ENCODE assay signal across 1 cellular context in genomic region chr1:1511533-1512285, GRCh38.
TF ChIP-seq lines count a peak whose summit lies in the region.

TSS of gene ATAD3A (plus strand) at chr1:1512162. CDS start at chr1:1512269, 107 bp downstream.

TF ChIP-seq in K562, 482 proteins besides CTCF, POLR2A, EP300 and RAD21 (continued from another document and continues in another):
- TF ChIP-seq ZBTB2 (IDR thresholded peaks at IDR 0.05) = peak; percentile 93
- no peak for TF ChIP-seq ZNF217 (CRISPR knock-in tag; IDR thresholded peaks at IDR 0.05)
- TF ChIP-seq BCL6 (CRISPR knock-in tag; IDR thresholded peaks at IDR 0.05) = no peak
- TF ChIP-seq MYC (IDR thresholded peaks at IDR 0.05; ENCODE audit: low read depth, low read length) = peak; percentile 87
- peak; percentile 82; the same call in 1 of the 2 replicates for TF ChIP-seq MYC (CRISPR knock-in tag; IDR thresholded peaks at IDR 0.05; ENCODE audit: borderline replicate concordance, low read depth)
- TF ChIP-seq PHF8 (IDR thresholded peaks at IDR 0.05; ENCODE audit: borderline replicate concordance, low read length) = peak; percentile 92
- TF ChIP-seq MCM2 (IDR thresholded peaks at IDR 0.05; ENCODE audit: low read depth) = no peak
- TF ChIP-seq MCM3 (IDR thresholded peaks at IDR 0.05) = no peak
- peak; percentile 39; the same call in 1 of the 2 replicates for TF ChIP-seq BHLHE40 (IDR thresholded peaks at IDR 0.05; ENCODE audit: low read length)
- peak in 1 of 2 experiments; percentile 64; a peak in 2 of 4 replicates for TF ChIP-seq TRIM24 (IDR thresholded peaks at IDR 0.05)
- TF ChIP-seq STAT5B (CRISPR knock-in tag; IDR thresholded peaks at IDR 0.05) = no peak
- TF ChIP-seq PATZ1 (CRISPR knock-in tag; IDR thresholded peaks at IDR 0.05; ENCODE audit: borderline replicate concordance) = no peak
- peak; percentile 96 to 98 for TF ChIP-seq MNT (conservative IDR thresholded peaks at IDR 0.05)
- no peak for TF ChIP-seq THRAP3 (IDR thresholded peaks at IDR 0.05; ENCODE audit: borderline replicate concordance)
- 0 out of 2 replicates have a peak, but pooled peaks have one; percentile 78 for TF ChIP-seq SREBF2 (CRISPR knock-in tag; IDR thresholded peaks at IDR 0.05)
- no peak for TF ChIP-seq SMARCA5 (IDR thresholded peaks at IDR 0.05)
- peak; percentile 72; the same call in 1 of the 2 replicates for TF ChIP-seq HLTF (IDR thresholded peaks at IDR 0.05)
- peak; percentile 63; the same call in 1 of the 2 replicates for TF ChIP-seq KDM2B (CRISPR knock-in tag; IDR thresholded peaks at IDR 0.05)
- peak; percentile 66; the same call in 1 of the 2 replicates for TF ChIP-seq KLF1 (tag; IDR thresholded peaks at IDR 0.05)
- TF ChIP-seq SNRNP70 (optimal IDR thresholded peaks at IDR 0.05; ENCODE audit: low read depth, low read length) = no peak
- TF ChIP-seq MEIS2 (IDR thresholded peaks at IDR 0.05; ENCODE audit: partially characterized antibody) = peak; percentile 90
- no peak for TF ChIP-seq ILK (tag; IDR thresholded peaks at IDR 0.05; ENCODE audit: borderline replicate concordance, low read depth)
- 0 out of 2 replicates have a peak, but pooled peaks have one; percentile 44 for TF ChIP-seq SMAD4 (CRISPR knock-in tag; conservative IDR thresholded peaks at IDR 0.05)
- peak; percentile 89 for TF ChIP-seq ZNF282 (CRISPR knock-in tag; IDR thresholded peaks at IDR 0.05)
- TF ChIP-seq ZNF3 (CRISPR knock-in tag; IDR thresholded peaks at IDR 0.05) = no peak
- TF ChIP-seq RBFOX2 (IDR thresholded peaks at IDR 0.05; ENCODE audit: low read depth, low read length) = peak; percentile 97
- TF ChIP-seq MGA (IDR thresholded peaks at IDR 0.05) = peak; percentile 5; the same call in 1 of the 2 replicates
- peak; percentile 97 for TF ChIP-seq RBBP5 (IDR thresholded peaks at IDR 0.05; ENCODE audit: borderline replicate concordance, insufficient read depth, low read length, poor library complexity, severe bottlenecking)
- peak in 1 of 2 experiments; percentile 14; a peak in 1 of 4 replicates for TF ChIP-seq ETV6 (IDR thresholded peaks at IDR 0.05; ENCODE audit: borderline replicate concordance in 1 of 2, low read depth in 2 of 2, low read length in 1 of 2)
- no peak for TF ChIP-seq ETV6 (CRISPR knock-in tag; IDR thresholded peaks at IDR 0.05; ENCODE audit: borderline replicate concordance)
- no peak for TF ChIP-seq MTF1 (CRISPR knock-in tag; IDR thresholded peaks at IDR 0.05; ENCODE audit: borderline replicate concordance)
- TF ChIP-seq ZNF41 (CRISPR knock-in tag; conservative IDR thresholded peaks at IDR 0.05) = no peak
- TF ChIP-seq MBD1 (CRISPR knock-in tag; IDR thresholded peaks at IDR 0.05) = no peak
- TF ChIP-seq CSDE1 (IDR thresholded peaks at IDR 0.05) = peak in 1 of 2 experiments; percentile 73; a peak in 2 of 4 replicates
- TF ChIP-seq NRF1 (conservative IDR thresholded peaks at IDR 0.05 in 1 of 2, IDR thresholded peaks at IDR 0.05 in 1 of 2) = peak; percentile 98
- TF ChIP-seq HINFP (tag; conservative IDR thresholded peaks at IDR 0.05; ENCODE audit: low read depth) = no peak
- TF ChIP-seq TOE1 (IDR thresholded peaks at IDR 0.05; ENCODE audit: borderline replicate concordance) = peak; percentile 94
- no peak for TF ChIP-seq TOE1 (CRISPR knock-in tag; IDR thresholded peaks at IDR 0.05; ENCODE audit: borderline replicate concordance, low read depth)
- TF ChIP-seq ESRRA (IDR thresholded peaks at IDR 0.05; ENCODE audit: borderline replicate concordance, low read depth) = peak; percentile 86; the same call in 1 of the 2 replicates
- TF ChIP-seq POLR2AphosphoS5 (IDR thresholded peaks at IDR 0.05; ENCODE audit: control insufficient read depth, insufficient read depth, low read depth, low read length) = peak; percentile 58; the same call in 1 of the 2 replicates
- TF ChIP-seq ZKSCAN1 (IDR thresholded peaks at IDR 0.05; ENCODE audit: low read depth, low read length) = peak; percentile 49; the same call in 1 of the 2 replicates
- no peak for TF ChIP-seq PYGO2 (tag; IDR thresholded peaks at IDR 0.05)
- TF ChIP-seq LARP7 (IDR thresholded peaks at IDR 0.05) = peak; percentile 76; the same call in 1 of the 2 replicates
